In the genomic region with DNA sequence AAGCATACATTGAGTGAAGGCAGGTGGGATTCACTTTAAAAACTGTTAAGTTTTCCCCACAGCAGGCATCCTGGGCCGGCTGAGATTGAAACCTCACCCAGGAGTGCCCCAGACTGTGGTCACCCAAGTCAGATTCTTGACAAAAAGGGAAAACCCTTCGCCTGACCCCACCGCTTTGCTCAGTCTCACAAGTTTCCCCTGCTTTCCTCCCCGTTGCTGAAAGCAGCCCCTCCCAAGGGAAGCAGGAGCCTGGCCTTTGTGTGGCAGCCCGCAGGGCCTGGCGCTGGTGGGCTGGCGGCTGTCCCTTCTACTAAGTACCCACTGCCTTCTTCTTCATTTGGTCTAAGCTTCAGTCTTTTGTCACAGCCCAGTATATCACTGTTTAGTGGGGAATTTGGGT, we compare ENCODE assay signal across 20 cellular contexts. TPM values are rescaled to one million over a fixed set of nuclear protein-coding genes. Genes with fewer than 3 reads are reported as not detected.
DNase-seq lines count a peak whose midpoint lies in the region; ATAC-seq and TF ChIP-seq lines count a peak whose summit lies in the region.
"Had no signal": no experiment of that assay in that cellular context is flagged by ENCODE, and none has a peak within 500 bp of the region (broad histone marks: within the 10 kb centered on the region; RNA-seq: fewer than 3 reads in every experiment).

No MANE protein-coding gene starts in this region.

- peak overlapping the region; percentile 35 for H3K4me2 ChIP-seq in BLaER1

- no peaks in the 10 kb centered on the region for H4K20me1 ChIP-seq in BLaER1

- H3K4me3 ChIP-seq in BLaER1 (no peak overlapping the region), psoas muscle (no peak overlapping the region)
- H3K4me3 ChIP-seq: left lung had no signal

- peak; percentile 14 for DNase-seq in NCI-H69 (lab: John Stamatoyannopoulos, UW)
- DNase-seq in NCI-H524 (lab: John Stamatoyannopoulos, UW): no peak
- DNase-seq in GDM1 (lab: John Stamatoyannopoulos, UW): no peak
- DNase-seq in OCI-M2 (lab: John Stamatoyannopoulos, UW; ENCODE audit: unreplicated experiment): no peak
- no peak for DNase-seq in psoas muscle
- DNase-seq: activated naive CD4-positive, alpha-beta T cell treated with Interleukin-2 at 50 U/mL for 16 hours; activated T-cell treated with anti-CD3 and anti-CD28 coated beads for 4 hours; aorta; cerebellar nuclear complex; DMS 273 treated with DMSO at 0.1 percent for 48 hours; effector memory CD4-positive, alpha-beta T cell; glutamatergic neuron; left lung; NCI-H1694 treated with DMSO at 0.1 percent for 48 hours had no signal

- WGBS in psoas muscle, 3 donors: 48 to 58% (median 54%) methylated on average over 7 of the region's 7 CpGs

- H3K27ac ChIP-seq in BLaER1 (no peak overlapping the region), psoas muscle (no peak overlapping the region)
- H3K27ac ChIP-seq: C4-2B, left lung, neutrophil had no signal

- no peaks in the 10 kb centered on the region for H3K9me3 ChIP-seq in BLaER1
- no peaks in the 10 kb centered on the region for H3K9me3 ChIP-seq in psoas muscle
- H3K9me3 ChIP-seq: left lung, neutrophil had no signal

- H3K9ac ChIP-seq in BLaER1: no peak overlapping the region

- H3K36me3 ChIP-seq in BLaER1 (no peaks in the 10 kb centered on the region), psoas muscle (ENCODE audit: insufficient read depth in 1 of 2, low read depth in 1 of 2) (no peaks in the 10 kb centered on the region)
- H3K36me3 ChIP-seq: left lung, neutrophil had no signal

- no peaks in the 10 kb centered on the region for H3K27me3 ChIP-seq in BLaER1
- peaks cover 0 to 42% (median 4%) of the 10 kb centered on the region in 3 donors for H3K27me3 ChIP-seq in psoas muscle (ENCODE audit: insufficient read depth in 3 of 3, low read length in 2 of 3)

- intact Hi-C loops in psoas muscle (cut with DNase I): no loop called here

- no peak for TF ChIP-seq CTCF in psoas muscle (IDR thresholded peaks at IDR 0.05)

- ATAC-seq in GM19025 (IDR thresholded peaks at IDR 0.05; ENCODE audit: low read depth, unreplicated experiment) (peak; percentile 69), HG02678 (IDR thresholded peaks at IDR 0.05; ENCODE audit: unreplicated experiment) (peak; percentile 77), psoas muscle (no peak)
- ATAC-seq: left lung, Right ventricle myocardium inferior had no signal

- peaks cover 29% of the 10 kb centered on the region for H3K4me1 ChIP-seq in BLaER1
- H3K4me1 ChIP-seq in psoas muscle: no peaks in the 10 kb centered on the region
- H3K4me1 ChIP-seq: left lung had no signal

RNA-seq across cellular contexts. Expression of a gene that starts 16.0 kb away (rescaled TPM):
- total RNA-seq in psoas muscle: under 1 TPM in 1 of 4 donors, not detected in 3; 0.60 TPM
- polyA plus RNA-seq in psoas muscle: under 1 TPM in 2 of 3 donors, not detected in 1; 0.18 to 0.48 TPM

Comparison
In these comparisons a context has a peak if more than half of its experiments do, and no peak if none do; other contexts are left out.
1. ATAC-seq: peak in GM19025 (single experiment) and HG02678 (single experiment); none in psoas muscle (0 of 4).